8 cellular contexts compared by ENCODE assay signal in genomic region chr19:35247526-35248309, GRCh38.
DNase-seq lines count a peak whose midpoint lies in the region; ATAC-seq lines count a peak whose summit lies in the region.

No MANE protein-coding gene starts in this region.

- DNase-seq in NCI-H526 treated with DMSO at 0.1 percent for 48 hours (lab: John Stamatoyannopoulos, UW) (peak; percentile 96), activated gamma-delta T cell treated with Interleukin-2 at 50 U/mL for 16 hours (peak; percentile 58), iPS DF 19.7 (ENCODE audit: low read depth, low spot score) (peak; percentile 89), NCI-H1092 treated with DMSO at 0.1 percent for 48 hours (lab: John Stamatoyannopoulos, UW) (no peak)

- H3K4me3 ChIP-seq in skin epidermis = peak overlapping the region; percentile 43 to 87 (median 71)

- H3K27ac ChIP-seq in skin epidermis = peak overlapping the region; percentile 77 to 97 (median 90)

- ATAC-seq in GM18508 (IDR thresholded peaks at IDR 0.05; ENCODE audit: insufficient read depth, unreplicated experiment) (peak; percentile 23), HG02981 (IDR thresholded peaks at IDR 0.05; ENCODE audit: unreplicated experiment) (peak; percentile 36), HG03139 (IDR thresholded peaks at IDR 0.05; ENCODE audit: unreplicated experiment) (no peak)
